In genomic region chr1:48859429-48859828, GRCh38 we compare ENCODE assay signal across 22 cellular contexts.
DNase-seq lines count a peak whose midpoint lies in the region; ATAC-seq, FAIRE-seq and TF ChIP-seq lines count a peak whose summit lies in the region.
"Had no signal": no experiment of that assay in that cellular context is flagged by ENCODE, and none has a peak within 500 bp of the region (broad histone marks: within the 10 kb centered on the region; RNA-seq: fewer than 3 reads in every experiment).

No MANE protein-coding gene starts in this region.

- WGBS in SK-N-SH (ENCODE audit: low lambda C conversion rate): 32% methylated on average over 2 of the region's 2 CpGs

- no peak overlapping the region for H2AFZ ChIP-seq in SK-N-SH (ENCODE audit: low read depth)
- H2AFZ ChIP-seq: GM23338 had no signal

- peaks cover 9% of the 10 kb centered on the region; the same call in 1 of the 2 replicates for H3K9me3 ChIP-seq in SK-N-SH
- H3K9me3 ChIP-seq: Caco-2, neutrophil had no signal

- CTCF ChIA-PET in SK-N-SH (lab: Yijun Ruan, JAX): interaction anchor here (1.0 to 2.8 kb wide), 2 partner anchors 10 to 11 kb away, joined by 3 to 11 read pairs; no protein-coding TSS in a partner anchor
- CTCF ChIA-PET in GM10248 (lab: Yijun Ruan, JAX): no interaction called here

- no peaks in the 10 kb centered on the region for H3K79me2 ChIP-seq in SK-N-SH (ENCODE audit: insufficient read depth)

- H3K27me3 ChIP-seq in SK-N-SH (ENCODE audit: insufficient read depth) (no peaks in the 10 kb centered on the region), bronchial epithelial cell (ENCODE audit: control insufficient read depth, insufficient read depth, low read length) (no peaks in the 10 kb centered on the region)
- H3K27me3 ChIP-seq: gastroesophageal sphincter had no signal

- peaks cover 0 to 4% of the 10 kb centered on the region in 2 experiments; a peak in 1 of 4 replicates for H3K4me1 ChIP-seq in SK-N-SH (ENCODE audit: control insufficient read depth in 1 of 2, insufficient read depth in 2 of 2, low read depth in 1 of 2, low read length in 1 of 2)
- H3K4me1 ChIP-seq: A549, Caco-2, gastroesophageal sphincter had no signal

- ATAC-seq in SK-N-SH treated with all-trans-retinoic acid at 6 μM for 48 hours (no peak), sciatic nerve (no peak)
- ATAC-seq: A549; activated naive CD8-positive, alpha-beta T cell treated with anti-CD3 and anti-CD28 coated beads, Interleukin-2, amount 50 U/mL, for 24 hours; gastroesophageal sphincter; GM23338; HepG2; stimulated activated naive B cell treated with anti-CD40 and anti-IgM and Interleukin-4, amounts not matched to agents 10 μg/mL and 1 μg/mL and 100 μg/mL, for 72 hours had no signal

- H3K27me3 Mint-ChIP-seq in endothelial cell (ENCODE audit: unreplicated experiment): no peaks in the 10 kb centered on the region
- H3K27me3 Mint-ChIP-seq: activated CD4-positive, alpha-beta T cell treated with anti-CD3 and anti-CD28 coated beads, Interleukin-2, amount 10 ng/mL, durations not matched to agents 7 days and 5 days had no signal

- H4K20me1 ChIP-seq in SK-N-SH (ENCODE audit: insufficient read depth): no peaks in the 10 kb centered on the region

- no peak for TF ChIP-seq RAD21 in SK-N-SH (IDR thresholded peaks at IDR 0.05; ENCODE audit: low read length)

- H3K9ac ChIP-seq in SK-N-SH: no peak overlapping the region

- intact Hi-C loops in sciatic nerve (cut with DNase I): no loop called here

- H3K36me3 ChIP-seq in SK-N-SH (replicated peaks in 1 of 2; ENCODE audit: control insufficient read depth in 1 of 2, insufficient read depth in 2 of 2, low read length in 1 of 2) (no peaks in the 10 kb centered on the region), bronchial epithelial cell (ENCODE audit: control insufficient read depth, insufficient read depth, low read length) (no peaks in the 10 kb centered on the region)
- H3K36me3 ChIP-seq: gastroesophageal sphincter, neutrophil had no signal

- H3K4me1 Mint-ChIP-seq in endothelial cell (ENCODE audit: unreplicated experiment): no peaks in the 10 kb centered on the region
- H3K4me1 Mint-ChIP-seq: activated CD4-positive, alpha-beta T cell treated with anti-CD3 and anti-CD28 coated beads, Interleukin-2, amount 10 ng/mL, durations not matched to agents 7 days and 5 days; activated naive CD8-positive, alpha-beta T cell treated with anti-CD3 and anti-CD28 coated beads, Interleukin-2, amount 50 U/mL, for 24 hours; GM23338; stimulated activated naive B cell treated with anti-CD40 and anti-IgM and Interleukin-4, amounts not matched to agents 10 μg/mL and 1 μg/mL and 100 μg/mL, for 72 hours had no signal

- TF ChIP-seq EP300 in SK-N-SH (IDR thresholded peaks at IDR 0.05; ENCODE audit: borderline replicate concordance in 1 of 2, low read depth in 1 of 2, low read length in 1 of 2): no peak

- no peaks in the 10 kb centered on the region for H3K36me3 Mint-ChIP-seq in endothelial cell (ENCODE audit: low read depth, unreplicated experiment)

- no peak for FAIRE-seq in bronchial epithelial cell (lab: Jason Lieb, UNC)
- FAIRE-seq: A549, HepG2 had no signal

- H3K27ac ChIP-seq in SK-N-SH (ENCODE audit: low read depth in 2 of 2, low read length in 1 of 2): no peak overlapping the region
- H3K27ac ChIP-seq: gastroesophageal sphincter, neutrophil had no signal

- H3F3A ChIP-seq in SK-N-SH (replicated peaks; ENCODE audit: insufficient read depth): peaks cover 7% of the 10 kb centered on the region

- DNase-seq in SK-N-SH (no peak), NCI-H345 (lab: John Stamatoyannopoulos, UW) (peak; percentile 76), bronchial epithelial cell (ENCODE audit: low read depth) (peak; percentile 67), stromal cell of bone marrow (ENCODE audit: low read depth) (peak; percentile 72), GM10248 (ENCODE audit: extremely low spot score) (no peak), endothelial cell (ENCODE audit: low spot score) (no peak), sciatic nerve (ENCODE audit: low spot score) (no peak)
- DNase-seq: activated CD4-positive, alpha-beta T cell treated with anti-CD3 and anti-CD28 coated beads, Interleukin-2, amount 10 ng/mL, durations not matched to agents 7 days and 5 days; activated naive CD8-positive, alpha-beta T cell treated with anti-CD3 and anti-CD28 coated beads, Interleukin-2, amount 50 U/mL, for 24 hours; activated T-cell treated with anti-CD3 and anti-CD28 coated beads, Interleukin-2, amount 50 U/mL, for 48 hours; Caco-2; mesendoderm; NCI-H1694 treated with DMSO at 0.1 percent for 48 hours; SHP77 treated with DMSO at 0.1 percent for 48 hours; stimulated activated naive B cell treated with anti-CD40 and anti-IgM and Interleukin-4, amounts not matched to agents 10 μg/mL and 1 μg/mL and 100 μg/mL, for 72 hours; T-helper 9 cell had no signal

- POLR2A ChIA-PET in SK-N-SH (lab: Yijun Ruan, JAX) (no interaction called here), GM10248 (lab: Yijun Ruan, JAX) (no interaction called here)

- H3K4me3 Mint-ChIP-seq in endothelial cell (ENCODE audit: unreplicated experiment): no peak overlapping the region
- H3K4me3 Mint-ChIP-seq: activated CD4-positive, alpha-beta T cell treated with anti-CD3 and anti-CD28 coated beads, Interleukin-2, amount 10 ng/mL, durations not matched to agents 7 days and 5 days; activated naive CD8-positive, alpha-beta T cell treated with anti-CD3 and anti-CD28 coated beads, Interleukin-2, amount 50 U/mL, for 24 hours; GM23338; stimulated activated naive B cell treated with anti-CD40 and anti-IgM and Interleukin-4, amounts not matched to agents 10 μg/mL and 1 μg/mL and 100 μg/mL, for 72 hours had no signal

- H3K4me2 ChIP-seq in SK-N-SH: no peak overlapping the region
- H3K4me2 ChIP-seq: A549, GM23338 had no signal

- H3K27ac Mint-ChIP-seq in endothelial cell (ENCODE audit: unreplicated experiment): no peak overlapping the region
- H3K27ac Mint-ChIP-seq: activated CD4-positive, alpha-beta T cell treated with anti-CD3 and anti-CD28 coated beads, Interleukin-2, amount 10 ng/mL, durations not matched to agents 7 days and 5 days; activated naive CD8-positive, alpha-beta T cell treated with anti-CD3 and anti-CD28 coated beads, Interleukin-2, amount 50 U/mL, for 24 hours; GM23338; stimulated activated naive B cell treated with anti-CD40 and anti-IgM and Interleukin-4, amounts not matched to agents 10 μg/mL and 1 μg/mL and 100 μg/mL, for 72 hours had no signal

- no peaks in the 10 kb centered on the region for H3K9me3 Mint-ChIP-seq in endothelial cell (ENCODE audit: unreplicated experiment)

- H3K9me2 ChIP-seq in SK-N-SH: no peaks in the 10 kb centered on the region

- TF ChIP-seq CTCF in SK-N-SH (IDR thresholded peaks at IDR 0.05) (no peak), bronchial epithelial cell (IDR thresholded peaks at IDR 0.05; ENCODE audit: insufficient read depth, low read length, severe bottlenecking) (no peak), GM10248 (IDR thresholded peaks at IDR 0.05; ENCODE audit: control extremely low read depth, extremely low read depth, low read depth, missing control alignments) (no peak), endothelial cell (IDR thresholded peaks at IDR 0.05; ENCODE audit: unreplicated experiment) (no peak)

- no peak overlapping the region for H3K4me3 ChIP-seq in SK-N-SH (ENCODE audit: low read depth in 2 of 2, low read length in 1 of 2)
- no peak overlapping the region for H3K4me3 ChIP-seq in bronchial epithelial cell (ENCODE audit: low read depth, low read length)
- H3K4me3 ChIP-seq: A549, gastroesophageal sphincter, GM23338 had no signal

TF ChIP-seq in SK-N-SH, 30 proteins besides CTCF, POLR2A, EP300 and RAD21:
- peak; percentile 10; the same call in 1 of the 2 replicates for TF ChIP-seq NFIC (IDR thresholded peaks at IDR 0.05; ENCODE audit: borderline replicate concordance)
- TF ChIP-seq FOXM1 (IDR thresholded peaks at IDR 0.05; ENCODE audit: low read depth): no peak
- TF ChIP-seq SMC3 (IDR thresholded peaks at IDR 0.05; ENCODE audit: low read depth, low read length): no peak
- no peak for TF ChIP-seq ELF1 (IDR thresholded peaks at IDR 0.05)

TF ChIP-seq in SK-N-SH treated with all-trans-retinoic acid at 6 μM for 48 hours, 23 proteins besides CTCF, POLR2A, EP300 and RAD21:
- TF ChIP-seq ZNF70 (CRISPR knock-in tag; IDR thresholded peaks at IDR 0.05) (no peak), ZNF8 (CRISPR knock-in tag; IDR thresholded peaks at IDR 0.05) (no peak), ZFP3 (CRISPR knock-in tag; IDR thresholded peaks at IDR 0.05) (no peak), ZC3H10 (CRISPR knock-in tag; IDR thresholded peaks at IDR 0.05) (no peak), RARB (CRISPR knock-in tag; IDR thresholded peaks at IDR 0.05) (no peak), ISL1 (CRISPR knock-in tag; IDR thresholded peaks at IDR 0.05) (no peak), BACH2 (CRISPR knock-in tag; IDR thresholded peaks at IDR 0.05; ENCODE audit: borderline replicate concordance) (no peak), ZNF565 (CRISPR knock-in tag; conservative IDR thresholded peaks at IDR 0.05; ENCODE audit: low read depth) (no peak)
- TF ChIP-seq, protein P1, sequence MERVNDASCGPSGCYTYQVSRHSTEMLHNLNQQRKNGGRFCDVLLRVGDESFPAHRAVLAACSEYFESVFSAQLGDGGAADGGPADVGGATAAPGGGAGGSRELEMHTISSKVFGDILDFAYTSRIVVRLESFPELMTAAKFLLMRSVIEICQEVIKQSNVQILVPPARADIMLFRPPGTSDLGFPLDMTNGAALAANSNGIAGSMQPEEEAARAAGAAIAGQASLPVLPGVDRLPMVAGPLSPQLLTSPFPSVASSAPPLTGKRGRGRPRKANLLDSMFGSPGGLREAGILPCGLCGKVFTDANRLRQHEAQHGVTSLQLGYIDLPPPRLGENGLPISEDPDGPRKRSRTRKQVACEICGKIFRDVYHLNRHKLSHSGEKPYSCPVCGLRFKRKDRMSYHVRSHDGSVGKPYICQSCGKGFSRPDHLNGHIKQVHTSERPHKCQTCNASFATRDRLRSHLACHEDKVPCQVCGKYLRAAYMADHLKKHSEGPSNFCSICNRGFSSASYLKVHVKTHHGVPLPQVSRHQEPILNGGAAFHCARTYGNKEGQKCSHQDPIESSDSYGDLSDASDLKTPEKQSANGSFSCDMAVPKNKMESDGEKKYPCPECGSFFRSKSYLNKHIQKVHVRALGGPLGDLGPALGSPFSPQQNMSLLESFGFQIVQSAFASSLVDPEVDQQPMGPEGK (CRISPR knock-in tag; IDR thresholded peaks at IDR 0.05; ENCODE audit: borderline replicate concordance): no peak

Comparison
In these comparisons a context has a peak if more than half of its experiments do, and no peak if none do; other contexts are left out.
1. DNase-seq: peak in NCI-H345 (single experiment), bronchial epithelial cell (single experiment) and stromal cell of bone marrow (single experiment); none in SK-N-SH (single experiment), GM10248 (single experiment), endothelial cell (single experiment) and sciatic nerve (single experiment).